16 cellular contexts compared by ENCODE assay signal in the genomic region with DNA sequence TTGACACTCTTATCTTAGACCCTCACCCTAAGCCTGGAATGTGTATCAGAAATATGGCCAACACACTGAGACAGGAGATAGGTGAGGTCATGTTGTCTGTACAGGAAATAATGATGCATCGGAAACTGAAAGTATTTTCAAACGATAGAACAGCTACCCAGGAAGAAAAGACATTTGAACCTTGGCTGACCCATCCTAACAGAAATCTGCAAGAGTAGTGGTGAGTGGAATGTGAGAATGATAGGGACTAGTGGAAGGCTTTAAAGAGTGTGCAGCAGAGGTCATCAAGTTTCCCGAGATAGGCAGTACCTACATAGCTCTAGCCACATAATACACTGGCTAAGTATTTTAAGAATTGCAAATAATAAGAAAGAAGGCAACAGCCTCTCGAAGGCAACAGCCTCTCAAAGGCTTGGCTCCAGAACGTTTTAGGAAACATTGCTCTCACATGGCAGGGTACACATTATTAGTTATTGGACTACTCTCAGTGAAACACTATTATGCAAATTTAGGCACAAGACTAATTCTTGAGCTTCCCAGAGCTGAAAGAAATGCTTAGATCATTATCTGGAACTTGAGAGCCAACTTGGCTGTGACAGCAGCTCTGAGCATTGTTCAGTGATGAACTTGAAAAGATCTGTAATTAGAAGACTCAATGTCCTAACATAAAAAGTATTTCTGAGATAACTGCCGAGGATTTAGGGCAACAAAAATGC.
DNase-seq lines count a peak whose midpoint lies in the region; ATAC-seq, FAIRE-seq and TF ChIP-seq lines count a peak whose summit lies in the region.
"Had no signal": no experiment of that assay in that cellular context is flagged by ENCODE, and none has a peak within 500 bp of the region (broad histone marks: within the 10 kb centered on the region; RNA-seq: fewer than 3 reads in every experiment).

No MANE protein-coding gene starts in this region.

- peaks cover 8% of the 10 kb centered on the region for H3K4me1 Mint-ChIP-seq in MCF 10A (ENCODE audit: insufficient read depth, unreplicated experiment)

- no peaks in the 10 kb centered on the region for H3K79me2 ChIP-seq in mammary epithelial cell (ENCODE audit: insufficient read depth, low read length)

- no peaks in the 10 kb centered on the region for H4K20me1 ChIP-seq in mammary epithelial cell (ENCODE audit: insufficient read depth, low read length)

- H3K4me2 ChIP-seq in mammary epithelial cell (ENCODE audit: insufficient read depth, low read depth, low read length) = no peak overlapping the region

- no peak overlapping the region for H3K9ac ChIP-seq in mammary epithelial cell (ENCODE audit: insufficient read depth, low read length)

- DNase-seq in MCF 10A (ENCODE audit: unreplicated experiment) (peak; percentile 3), mammary epithelial cell (no peak), bronchial epithelial cell (ENCODE audit: low read depth) (peak; percentile 44), kidney tubule cell (ENCODE audit: low spot score) (peak; percentile 28), upper lobe of right lung (no peak), NCI-H1417 (lab: John Stamatoyannopoulos, UW) (no peak), middle frontal gyrus (ENCODE audit: extremely low spot score, low spot score) (no peak)
- DNase-seq: activated CD8-positive, alpha-beta T cell treated with anti-CD3 and anti-CD28 coated beads, Interleukin-2, amount 10 ng/mL, durations not matched to agents 7 days and 5 days; left colon; NCI-H2081; stomach had no signal

- no peak overlapping the region for H3K4me3 ChIP-seq in mammary epithelial cell (replicated peaks in 1 of 3; ENCODE audit: insufficient read depth in 1 of 3, low read depth in 2 of 3, low read length in 3 of 3)
- H3K4me3 ChIP-seq in bronchial epithelial cell (ENCODE audit: low read depth, low read length) = no peak overlapping the region
- no peak overlapping the region for H3K4me3 ChIP-seq in upper lobe of right lung
- H3K4me3 ChIP-seq: SJSA1, stomach had no signal

- in situ Hi-C loops in mammary epithelial cell (cut with MboI; ENCODE audit: low sequenced_read_pairs in 2 of 2) = no loop called here

- intact Hi-C loops in MCF 10A (cut with micrococcal nuclease) (no loop called here), mammary epithelial cell (cut with micrococcal nuclease) (no loop called here), upper lobe of right lung (cut with DNase I) (no loop called here)

- H2AFZ ChIP-seq in mammary epithelial cell (ENCODE audit: low read depth, low read length) = no peak overlapping the region

- POLR2A ChIA-PET in MCF 10A (lab: Yijun Ruan, JAX) = no interaction called here

- H3K27ac ChIP-seq in mammary epithelial cell (ENCODE audit: insufficient read depth, low read depth, low read length) = no peak overlapping the region
- H3K27ac ChIP-seq in upper lobe of right lung = no peak overlapping the region
- H3K27ac ChIP-seq: SJSA1, stomach had no signal

- 7% methylated on average over 6 of the region's 6 CpGs for WGBS in mammary epithelial cell (ENCODE audit: low coverage, missing lambda C conversion rate)

- no peaks in the 10 kb centered on the region for H3K4me1 ChIP-seq in mammary epithelial cell (ENCODE audit: insufficient read depth, low read length)
- peaks cover 7% of the 10 kb centered on the region for H3K4me1 ChIP-seq in upper lobe of right lung
- H3K4me1 ChIP-seq: SJSA1 had no signal

- no peak for FAIRE-seq in bronchial epithelial cell (lab: Jason Lieb, UNC)
- FAIRE-seq: A204.1, endometrium had no signal

- no peaks in the 10 kb centered on the region for H3K36me3 Mint-ChIP-seq in MCF 10A (ENCODE audit: insufficient read depth, unreplicated experiment)

- no peak overlapping the region for H3K27ac Mint-ChIP-seq in MCF 10A (ENCODE audit: low read depth, unreplicated experiment)
- H3K27ac Mint-ChIP-seq: activated CD8-positive, alpha-beta T cell treated with anti-CD3 and anti-CD28 coated beads, Interleukin-2, amount 10 ng/mL, durations not matched to agents 7 days and 5 days; activated T-helper 2 cell treated with anti-CD3 and anti-CD28 coated beads, Interferon-gamma antibody, Interleukin-2, Interleukin-4, amounts not matched to agents 10 μg/mL and 5 μg/mL and 100 μg/mL, durations not matched to agents 14 hours and 24 hours and 36 hours had no signal

- BruUV-seq in MCF 10A (replicated peaks; lab: Mats Ljungman, UMichigan) (no TSS peak), mammary epithelial cell (replicated peaks; lab: Mats Ljungman, UMichigan) (no TSS peak)

- H3K9me3 ChIP-seq in mammary epithelial cell (replicated peaks; ENCODE audit: insufficient read depth, low read length) (peaks cover 10% of the 10 kb centered on the region), upper lobe of right lung (no peaks in the 10 kb centered on the region)
- H3K9me3 ChIP-seq: SJSA1, stomach had no signal

- no peaks in the 10 kb centered on the region for H3K27me3 ChIP-seq in mammary epithelial cell (ENCODE audit: insufficient read depth, low read length)
- H3K27me3 ChIP-seq in bronchial epithelial cell (ENCODE audit: control insufficient read depth, insufficient read depth, low read length) = no peaks in the 10 kb centered on the region
- H3K27me3 ChIP-seq in upper lobe of right lung = no peaks in the 10 kb centered on the region
- H3K27me3 ChIP-seq: stomach had no signal

- dilution Hi-C loops in mammary epithelial cell (cut with HindIII; ENCODE audit: low sequenced_read_pairs) = no loop called here

- H3K27me3 Mint-ChIP-seq in MCF 10A (ENCODE audit: insufficient read depth, unreplicated experiment) = no peaks in the 10 kb centered on the region

- CTCF ChIA-PET in MCF 10A (lab: Yijun Ruan, JAX) = interaction anchor here (0.9 to 1.4 kb wide), 2 partner anchors 13 to 458 kb away, joined by 3 to 4 read pairs; no protein-coding TSS in a partner anchor
- CTCF ChIA-PET in mammary epithelial cell (lab: Charles Lee; ENCODE audit: low non-redundant PET) = no interaction called here

- no peaks in the 10 kb centered on the region for H3K9me3 Mint-ChIP-seq in MCF 10A (ENCODE audit: unreplicated experiment)

- TF ChIP-seq CTCF in MCF 10A (IDR thresholded peaks at IDR 0.05; ENCODE audit: unreplicated experiment) (no peak), mammary epithelial cell (conservative IDR thresholded peaks at IDR 0.05 in 1 of 2, IDR thresholded peaks at IDR 0.05 in 1 of 2; ENCODE audit: extremely low read depth in 1 of 2, insufficient read depth in 1 of 2, low read depth in 1 of 2, low read length in 2 of 2) (no peak), bronchial epithelial cell (IDR thresholded peaks at IDR 0.05; ENCODE audit: insufficient read depth, low read length, severe bottlenecking) (no peak), upper lobe of right lung (IDR thresholded peaks at IDR 0.05) (no peak)

- H3K4me3 Mint-ChIP-seq in MCF 10A (ENCODE audit: unreplicated experiment) = no peak overlapping the region
- H3K4me3 Mint-ChIP-seq: activated CD8-positive, alpha-beta T cell treated with anti-CD3 and anti-CD28 coated beads, Interleukin-2, amount 10 ng/mL, durations not matched to agents 7 days and 5 days had no signal

- no peaks in the 10 kb centered on the region for H3K36me3 ChIP-seq in mammary epithelial cell (ENCODE audit: insufficient read depth, low read length)
- H3K36me3 ChIP-seq in bronchial epithelial cell (ENCODE audit: control insufficient read depth, insufficient read depth, low read length) = no peaks in the 10 kb centered on the region
- no peaks in the 10 kb centered on the region for H3K36me3 ChIP-seq in upper lobe of right lung
- H3K36me3 ChIP-seq: SJSA1, stomach had no signal

- ATAC-seq in upper lobe of right lung (peak; percentile 73), GM19397 (IDR thresholded peaks at IDR 0.05; ENCODE audit: unreplicated experiment) (no peak)
- ATAC-seq: activated CD8-positive, alpha-beta T cell treated with anti-CD3 and anti-CD28 coated beads, Interleukin-2, amount 10 ng/mL, durations not matched to agents 7 days and 5 days; left colon had no signal

Comparison
In these comparisons a context has a peak if more than half of its experiments do, and no peak if none do; other contexts are left out.
1. DNase-seq: peak in MCF 10A (single experiment), bronchial epithelial cell (single experiment) and kidney tubule cell (single experiment); none in mammary epithelial cell (single experiment), upper lobe of right lung (single experiment), NCI-H1417 (0 of 3) and middle frontal gyrus (single experiment).